In the genomic region with DNA sequence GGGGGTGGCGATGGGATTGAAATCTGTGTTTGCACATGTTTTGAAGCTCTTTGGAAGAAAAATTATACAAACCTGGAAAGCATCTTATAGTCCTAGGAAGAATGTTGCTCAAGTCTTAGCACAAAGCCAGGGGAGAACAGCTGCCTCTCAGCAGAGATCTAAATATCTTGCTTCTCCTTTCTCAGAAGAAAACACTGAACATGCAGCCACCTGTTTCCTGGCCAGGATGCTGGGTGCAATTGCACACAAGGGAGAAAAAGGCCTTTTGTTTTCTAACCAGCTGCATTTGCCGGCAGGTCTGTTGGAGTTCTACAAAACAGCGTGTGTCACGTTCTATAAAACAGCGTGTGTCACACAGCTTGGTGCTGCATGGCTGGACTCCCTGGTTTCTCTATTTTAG, we compare ENCODE assay signal across 9 cellular contexts.
DNase-seq lines count a peak whose midpoint lies in the region; ATAC-seq and TF ChIP-seq lines count a peak whose summit lies in the region.
"Had no signal": no experiment of that assay in that cellular context is flagged by ENCODE, and none has a peak within 500 bp of the region (broad histone marks: within the 10 kb centered on the region; RNA-seq: fewer than 3 reads in every experiment).

No MANE protein-coding gene starts in this region.

- H3K27ac Mint-ChIP-seq in CD14-positive monocyte = no peak overlapping the region

- H3K27ac ChIP-seq in suprapubic skin = no peak overlapping the region

- TF ChIP-seq POLR2A in suprapubic skin (IDR thresholded peaks at IDR 0.05) = no peak

- no peaks in the 10 kb centered on the region for H3K27me3 ChIP-seq in suprapubic skin

- no peaks in the 10 kb centered on the region for H3K36me3 ChIP-seq in suprapubic skin

- WGBS in suprapubic skin = 51% methylated on average over 5 of the region's 5 CpGs

- intact Hi-C loops in CD14-positive monocyte (cut with micrococcal nuclease) = no loop called here

- H3K27me3 Mint-ChIP-seq in CD14-positive monocyte (ENCODE audit: low read depth in 3 of 3) = peaks cover 0 to 4% (median 2%) of the 10 kb centered on the region in 3 donors

- H3K4me1 ChIP-seq in suprapubic skin = no peaks in the 10 kb centered on the region

- peak; percentile 72 for ATAC-seq in HG02759 (IDR thresholded peaks at IDR 0.05; ENCODE audit: unreplicated experiment)

- H3K4me1 Mint-ChIP-seq in CD14-positive monocyte = no peaks in the 10 kb centered on the region

- DNase-seq in GM19238 (ENCODE audit: insufficient read length, low spot score) (peak; percentile 22), LHCN-M2 (ENCODE audit: low read depth) (peak; percentile 34), myocyte (ENCODE audit: low read depth) (peak; percentile 71), CD14-positive monocyte (ENCODE audit: low spot score) (no peak), suprapubic skin (ENCODE audit: low spot score in 2 of 2) (no peak), epidermal melanocyte (ENCODE audit: insufficient read length, low spot score) (no peak)
- no peak for DNase-seq in activated CD4-positive, CD25-positive, alpha-beta regulatory T cell (lab: John Stamatoyannopoulos, UW)

- peaks cover 0 to 4% (median 0%) of the 10 kb centered on the region in 7 donors for H3K9me3 Mint-ChIP-seq in CD14-positive monocyte

- no peaks in the 10 kb centered on the region for H3K36me3 Mint-ChIP-seq in CD14-positive monocyte

- TF ChIP-seq CTCF in CD14-positive monocyte (IDR thresholded peaks at IDR 0.05) (no peak), suprapubic skin (IDR thresholded peaks at IDR 0.05) (no peak)

- H3K9me3 ChIP-seq in suprapubic skin = no peaks in the 10 kb centered on the region

- TF ChIP-seq EP300 in suprapubic skin (IDR thresholded peaks at IDR 0.05) = no peak

- H3K4me3 Mint-ChIP-seq in CD14-positive monocyte = no peak overlapping the region

- no peak overlapping the region for H3K4me3 ChIP-seq in suprapubic skin
- H3K4me3 ChIP-seq: lung had no signal

Comparison
In these comparisons a context has a peak if more than half of its experiments do, and no peak if none do; other contexts are left out.
1. DNase-seq: peak in GM19238 (single experiment), LHCN-M2 (single experiment) and myocyte (single experiment); none in CD14-positive monocyte (single experiment), suprapubic skin (0 of 2), epidermal melanocyte (single experiment) and activated CD4-positive, CD25-positive, alpha-beta regulatory T cell (0 of 4).